13 cellular contexts compared by ENCODE assay signal in the genomic region with DNA sequence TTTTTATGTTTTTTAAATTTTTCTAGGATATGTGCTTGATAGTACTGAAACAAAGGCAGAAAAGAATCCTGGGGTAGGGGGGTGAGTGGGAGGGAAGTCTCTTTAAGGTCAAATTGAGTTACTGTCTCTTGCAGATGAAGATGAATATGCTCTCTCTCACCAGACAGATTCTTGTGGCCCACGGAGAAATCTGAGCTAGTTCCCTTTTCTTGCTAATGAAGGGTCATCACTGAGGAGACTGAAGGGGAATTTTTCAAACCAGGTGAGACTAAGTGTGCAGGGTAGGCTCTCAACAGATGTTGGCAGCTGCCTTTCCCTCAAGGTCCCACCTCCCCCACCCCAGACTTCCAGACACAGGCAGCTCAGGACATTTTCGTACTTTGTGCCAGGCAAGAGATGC. TPM values are rescaled to one million over a fixed set of nuclear protein-coding genes. Genes with fewer than 3 reads are reported as not detected.
A peak's percentile ranks its signal among the peaks of the same experiment; 100 is the strongest.
DNase-seq lines count a peak whose midpoint lies in the region; ATAC-seq and TF ChIP-seq lines count a peak whose summit lies in the region.
"Had no signal": no experiment of that assay in that cellular context is flagged by ENCODE, and none has a peak within 500 bp of the region (broad histone marks: within the 10 kb centered on the region; RNA-seq: fewer than 3 reads in every experiment).

No MANE protein-coding gene starts in this region.

- H3K36me3 ChIP-seq in ACC112 (ENCODE audit: insufficient read depth, low read length) (no peaks in the 10 kb centered on the region), esophagus muscularis mucosa (no peaks in the 10 kb centered on the region)
- H3K36me3 ChIP-seq: BLaER1 treated with 17β-estradiol and CSF1 and Interleukin-3, amounts not matched to agents 10 nM and 100 nM had no signal

- no peak for TF ChIP-seq POLR2A in esophagus muscularis mucosa (IDR thresholded peaks at IDR 0.05; ENCODE audit: low read depth)

- peak; percentile 86 for ATAC-seq in GM18861 (IDR thresholded peaks at IDR 0.05; ENCODE audit: unreplicated experiment)
- peak; percentile 71 for ATAC-seq in HG02870 (IDR thresholded peaks at IDR 0.05; ENCODE audit: unreplicated experiment)
- no peak for ATAC-seq in T-helper 17 cell

- no peaks in the 10 kb centered on the region for H3K27me3 Mint-ChIP-seq in T-helper 17 cell

- H3K4me1 ChIP-seq in ACC112 (ENCODE audit: control insufficient read depth, insufficient read depth, low read length, unreplicated experiment) (peaks cover 20% of the 10 kb centered on the region), esophagus muscularis mucosa (peaks cover 0 to 4% (median 0%) of the 10 kb centered on the region in 4 donors)

- H3K4me1 Mint-ChIP-seq in T-helper 17 cell: peaks cover 21% of the 10 kb centered on the region

- no peak for TF ChIP-seq CTCF in esophagus muscularis mucosa (IDR thresholded peaks at IDR 0.05)

- no peaks in the 10 kb centered on the region for H3K9me3 ChIP-seq in T-helper 17 cell (ENCODE audit: control insufficient read depth, low read length, poor library complexity, severe bottlenecking)
- H3K9me3 ChIP-seq in esophagus muscularis mucosa: no peaks in the 10 kb centered on the region
- H3K9me3 ChIP-seq: BLaER1 treated with 17β-estradiol and CSF1 and Interleukin-3, amounts not matched to agents 10 nM and 100 nM had no signal

- H3K27me3 ChIP-seq in ACC112 (ENCODE audit: insufficient read depth, low read length) (no peaks in the 10 kb centered on the region), esophagus muscularis mucosa (no peaks in the 10 kb centered on the region)

- H2AFZ ChIP-seq in ACC112 (ENCODE audit: low read length, unreplicated experiment): peak overlapping the region; percentile 25

- no peak for DNase-seq in T-helper 17 cell
- no peak for DNase-seq in effector CD4-positive, alpha-beta T cell
- no peak for DNase-seq in iPS-NIHi7 (ENCODE audit: extremely low spot score)
- no peak for DNase-seq in esophagus muscularis mucosa (ENCODE audit: extremely low spot score)
- DNase-seq in head of caudate nucleus: no peak
- DNase-seq: activated gamma-delta T cell; effector memory CD4-positive, alpha-beta T cell; NK-92 treated with Interleukin-12 subunit alpha and Interleukin-12 subunit beta, amount 100 ng/mL, for 24 hours; substantia nigra had no signal

- H3K36me3 Mint-ChIP-seq in T-helper 17 cell (ENCODE audit: low read depth): peaks cover 2% of the 10 kb centered on the region

- H3K79me2 ChIP-seq in ACC112 (ENCODE audit: control insufficient read depth, insufficient read depth, low read length, unreplicated experiment): no peaks in the 10 kb centered on the region

- intact Hi-C loops in esophagus muscularis mucosa (cut with DNase I) (no loop called here), head of caudate nucleus (cut with DNase I) (no loop called here)

- no peak for TF ChIP-seq EP300 in esophagus muscularis mucosa (IDR thresholded peaks at IDR 0.05)

- WGBS in esophagus muscularis mucosa: 60% methylated on average over 2 of the region's 2 CpGs

- H3K4me3 ChIP-seq in ACC112 (ENCODE audit: low read depth, low read length): no peak overlapping the region
- no peak overlapping the region for H3K4me3 ChIP-seq in esophagus muscularis mucosa
- H3K4me3 ChIP-seq: BLaER1 treated with 17β-estradiol and CSF1 and Interleukin-3, amounts not matched to agents 10 nM and 100 nM had no signal

- H3K27ac ChIP-seq in ACC112 (ENCODE audit: low read depth, low read length) (no peak overlapping the region), esophagus muscularis mucosa (replicated peaks in 1 of 4) (no peak overlapping the region)
- H3K27ac ChIP-seq: BLaER1 treated with 17β-estradiol and CSF1 and Interleukin-3, amounts not matched to agents 10 nM and 100 nM had no signal

- H3K27ac Mint-ChIP-seq in T-helper 17 cell: peak overlapping the region; percentile 97

- no peak overlapping the region for H3K4me3 Mint-ChIP-seq in T-helper 17 cell

RNA-seq across cellular contexts. Expression of a gene that starts 21.5 kb away (rescaled TPM):
- total RNA-seq in T-helper 17 cell (not detected), esophagus muscularis mucosa (not detected)

RNA-seq across cellular contexts. Expression of a gene that starts 48.0 kb away (rescaled TPM):
- 1,000 to 10,000 TPM; 5,781 to 7,183 TPM for total RNA-seq in T-helper 17 cell
- total RNA-seq in esophagus muscularis mucosa: 1,000 to 10,000 TPM; 3,072 to 3,725 (median 3,326) TPM
